Comparison of ENCODE assay signal across 8 cellular contexts in the genomic region with DNA sequence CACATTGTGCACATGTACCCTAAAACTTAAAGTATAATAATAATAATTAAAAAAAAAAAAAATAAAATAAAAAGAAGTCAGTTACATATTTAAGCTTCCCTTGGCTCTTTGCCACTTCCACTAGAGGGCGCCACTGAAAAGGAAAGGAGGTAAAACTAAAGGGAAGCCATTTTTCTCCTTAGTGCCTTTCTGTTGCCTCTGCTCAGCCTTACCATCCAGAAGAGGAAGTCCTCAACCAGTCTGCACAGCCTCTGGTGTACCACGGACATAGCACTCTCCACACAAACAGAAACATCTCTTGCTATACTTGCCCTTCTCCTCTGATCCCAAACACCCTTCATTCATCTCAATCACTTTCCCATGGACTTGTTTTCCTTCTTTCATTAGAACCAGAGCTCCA.
DNase-seq lines count a peak whose midpoint lies in the region; ATAC-seq, FAIRE-seq and TF ChIP-seq lines count a peak whose summit lies in the region.

No MANE protein-coding gene starts in this region.

- ATAC-seq in RWPE2 (ENCODE audit: low read depth) (no peak), Right ventricle myocardium superior (ENCODE audit: poor library complexity) (no peak), GM21526 (IDR thresholded peaks at IDR 0.05; ENCODE audit: low FRiP score, unreplicated experiment) (no peak)

- FAIRE-seq in D721Med (lab: Jason Lieb, UNC), result no peak
- FAIRE-seq in small intestine (lab: Jason Lieb, UNC), result no peak

- H3K27ac ChIP-seq in RWPE2 (ENCODE audit: poor library complexity, severe bottlenecking), result no peak overlapping the region
- no peak overlapping the region for H3K27ac ChIP-seq in small intestine (ENCODE audit: low read depth in 1 of 2, low read length in 1 of 2)

- TF ChIP-seq CTCF in D721Med (IDR thresholded peaks at IDR 0.05; ENCODE audit: insufficient read depth, missing control alignments) (peak; percentile 44), RWPE2 (IDR thresholded peaks at IDR 0.05; ENCODE audit: poor library complexity, severe bottlenecking) (peak; percentile 54)

- POLR2A ChIA-PET in HEK293T (lab: Yijun Ruan, JAX), result no interaction called here

- H3K36me3 ChIP-seq in RWPE2 (ENCODE audit: low read depth) (no peaks in the 10 kb centered on the region), small intestine (ENCODE audit: control insufficient read depth in 2 of 2, insufficient read depth in 2 of 2, low read length in 2 of 2) (no peaks in the 10 kb centered on the region)

- no peak overlapping the region for H3K4me3 ChIP-seq in RWPE2 (ENCODE audit: severe bottlenecking)
- H3K4me3 ChIP-seq in small intestine (ENCODE audit: low read depth in 1 of 2, low read length in 2 of 2), result no peak overlapping the region

- CTCF ChIA-PET in HEK293T (lab: Yijun Ruan, JAX), result interaction anchor here (0.6 to 1.5 kb wide), 5 partner anchors 8 to 319 kb away, joined by 3 to 4 read pairs (median 3); no protein-coding TSS in a partner anchor

- DNase-seq in D721Med (ENCODE audit: insufficient read length, low spot score) (no peak), HEK293T (ENCODE audit: extremely low spot score) (peak; percentile 34), RWPE2 (ENCODE audit: low spot score) (no peak), Right ventricle myocardium superior (peak; percentile 50), small intestine (peak; percentile 69), DMS114 treated with DMSO at 0.1 percent for 48 hours (lab: John Stamatoyannopoulos, UW; ENCODE audit: unreplicated experiment) (no peak)
- peak; percentile 21 for DNase-seq in activated T-helper 9 cell treated with anti-CD3 and anti-CD28 coated beads, Interleukin-2, amount 50 U/mL, for 16 hours (ENCODE audit: low read depth)

- no peaks in the 10 kb centered on the region for H3K4me1 ChIP-seq in RWPE2 (ENCODE audit: insufficient read depth, poor library complexity, severe bottlenecking)
- no peaks in the 10 kb centered on the region for H3K4me1 ChIP-seq in small intestine (ENCODE audit: control insufficient read depth in 2 of 2, insufficient read depth in 1 of 2, low read depth in 1 of 2, low read length in 1 of 2)

- H3K9me3 ChIP-seq in RWPE2 (ENCODE audit: severe bottlenecking) (no peaks in the 10 kb centered on the region), small intestine (ENCODE audit: control insufficient read depth, low read depth) (no peaks in the 10 kb centered on the region)

- H3K27me3 ChIP-seq in RWPE2 (ENCODE audit: insufficient read depth, poor library complexity, severe bottlenecking) (no peaks in the 10 kb centered on the region), small intestine (ENCODE audit: control insufficient read depth in 2 of 2, insufficient read depth in 2 of 2, low read length in 2 of 2) (no peaks in the 10 kb centered on the region)

- intact Hi-C loops in Right ventricle myocardium superior (cut with DNase I), result no loop called here

- 48 to 57% (median 53%) methylated on average over 2 of the region's 2 CpGs for WGBS in small intestine, 3 donors

TF ChIP-seq in HEK293T, 16 proteins besides CTCF, POLR2A, EP300 and RAD21:
- TF ChIP-seq HDGF (IDR thresholded peaks at IDR 0.05; ENCODE audit: borderline replicate concordance) (no peak), ZNF384 (IDR thresholded peaks at IDR 0.05) (no peak), TARDBP (IDR thresholded peaks at IDR 0.05) (no peak), L3MBTL2 (conservative IDR thresholded peaks at IDR 0.05) (no peak), CTBP1 (IDR thresholded peaks at IDR 0.05; ENCODE audit: borderline replicate concordance) (no peak), NFRKB (IDR thresholded peaks at IDR 0.05) (no peak), SP1 (IDR thresholded peaks at IDR 0.05) (no peak), FOXM1 (IDR thresholded peaks at IDR 0.05; ENCODE audit: borderline replicate concordance) (no peak), ARNT (IDR thresholded peaks at IDR 0.05) (no peak), LEF1 (IDR thresholded peaks at IDR 0.05; ENCODE audit: borderline replicate concordance) (no peak), BHLHE40 (IDR thresholded peaks at IDR 0.05; ENCODE audit: borderline replicate concordance) (no peak), FOXA1 (IDR thresholded peaks at IDR 0.05) (no peak), ELF4 (IDR thresholded peaks at IDR 0.05) (no peak), SUZ12 (IDR thresholded peaks at IDR 0.05) (no peak), FOXK2 (IDR thresholded peaks at IDR 0.05) (no peak)
- TF ChIP-seq, protein P1, sequence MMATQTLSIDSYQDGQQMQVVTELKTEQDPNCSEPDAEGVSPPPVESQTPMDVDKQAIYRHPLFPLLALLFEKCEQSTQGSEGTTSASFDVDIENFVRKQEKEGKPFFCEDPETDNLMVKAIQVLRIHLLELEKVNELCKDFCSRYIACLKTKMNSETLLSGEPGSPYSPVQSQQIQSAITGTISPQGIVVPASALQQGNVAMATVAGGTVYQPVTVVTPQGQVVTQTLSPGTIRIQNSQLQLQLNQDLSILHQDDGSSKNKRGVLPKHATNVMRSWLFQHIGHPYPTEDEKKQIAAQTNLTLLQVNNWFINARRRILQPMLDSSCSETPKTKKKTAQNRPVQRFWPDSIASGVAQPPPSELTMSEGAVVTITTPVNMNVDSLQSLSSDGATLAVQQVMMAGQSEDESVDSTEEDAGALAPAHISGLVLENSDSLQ (IDR thresholded peaks at IDR 0.05), result no peak

Comparison
In these comparisons a context has a peak if more than half of its experiments do, and no peak if none do; other contexts are left out.
1. DNase-seq: peak in HEK293T (single experiment), activated T-helper 9 cell treated with anti-CD3 and anti-CD28 coated beads, Interleukin-2, amount 50 U/mL, for 16 hours (single experiment), Right ventricle myocardium superior (single experiment) and small intestine (single experiment); none in D721Med (single experiment), RWPE2 (single experiment) and DMS114 treated with DMSO at 0.1 percent for 48 hours (single experiment).